In the genomic region with DNA sequence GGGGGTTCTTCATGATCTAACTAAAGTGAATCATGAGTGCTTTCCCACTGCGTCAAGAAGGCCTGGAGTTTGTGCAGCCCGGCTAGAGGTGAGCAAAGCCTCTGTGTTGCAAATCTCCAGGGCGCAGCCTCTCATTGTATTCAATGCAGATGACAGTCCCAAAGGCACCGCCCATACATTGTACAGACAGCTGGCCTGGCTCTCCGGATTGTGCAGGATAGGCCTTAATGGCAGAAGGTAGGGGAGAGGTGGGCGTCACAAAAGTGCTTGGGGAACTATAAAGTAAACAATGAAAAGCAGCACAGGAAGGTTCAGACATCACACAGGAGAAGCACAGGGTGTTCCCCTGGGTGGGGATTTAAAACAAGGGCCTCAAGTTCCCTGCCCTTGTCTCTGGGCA, we compare ENCODE assay signal across 1 cellular context.
TF ChIP-seq lines count a peak whose summit lies in the region.

No MANE protein-coding gene starts in this region.

TF ChIP-seq in liver, 16 proteins besides CTCF, POLR2A, EP300 and RAD21 (continued from another document):
- TF ChIP-seq REST (IDR thresholded peaks at IDR 0.05) (no peak), MAX (IDR thresholded peaks at IDR 0.05) (no peak), RXRA (IDR thresholded peaks at IDR 0.05) (no peak), YY1 (IDR thresholded peaks at IDR 0.05) (no peak), SP1 (IDR thresholded peaks at IDR 0.05) (no peak), EGR1 (IDR thresholded peaks at IDR 0.05; ENCODE audit: low read depth in 2 of 2) (no peak), ATF3 (IDR thresholded peaks at IDR 0.05) (no peak)
